Comparison of ENCODE assay signal across 8 cellular contexts in the genomic region with DNA sequence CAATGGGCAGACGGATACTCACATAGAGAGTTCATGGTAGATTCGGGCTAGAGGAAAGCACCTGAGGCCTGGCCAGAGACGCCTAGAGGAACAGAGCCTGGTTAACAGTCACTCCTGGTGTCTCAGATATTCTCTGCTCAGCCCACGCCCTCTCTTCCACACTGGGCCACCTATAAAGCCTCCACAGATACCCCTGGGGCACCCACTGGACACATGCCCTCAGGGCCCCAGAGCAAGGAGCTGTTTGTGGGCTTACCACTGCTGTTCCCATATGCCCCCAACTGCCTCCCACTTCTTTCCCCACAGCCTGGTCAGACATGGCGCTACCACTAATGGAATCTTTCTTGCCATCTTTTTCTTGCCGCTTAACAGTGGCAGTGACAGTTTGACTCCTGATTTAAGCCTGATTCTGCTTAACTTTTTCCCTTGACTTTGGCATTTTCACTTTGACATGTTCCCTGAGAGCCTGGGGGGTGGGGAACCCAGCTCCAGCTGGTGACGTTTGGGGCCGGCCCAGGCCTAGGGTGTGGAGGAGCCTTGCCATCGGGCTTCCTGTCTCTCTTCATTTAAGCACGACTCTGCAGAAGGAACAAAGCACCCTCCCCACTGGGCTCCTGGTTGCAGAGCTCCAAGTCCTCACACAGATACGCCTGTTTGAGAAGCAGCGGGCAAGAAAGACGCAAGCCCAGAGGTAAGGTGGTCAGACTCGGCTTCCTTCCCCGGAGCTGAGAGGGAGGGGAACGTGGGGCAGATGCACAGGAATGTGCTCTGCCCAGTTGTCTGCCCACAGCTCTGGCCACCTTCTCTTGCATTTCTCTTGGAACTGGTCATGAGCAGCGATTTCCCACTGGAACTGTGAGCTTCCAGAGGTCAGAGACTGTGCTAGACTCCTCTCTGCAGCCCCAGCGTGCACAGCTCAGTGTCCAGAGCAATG. TPM values are rescaled to one million over a fixed set of nuclear protein-coding genes. Genes with fewer than 3 reads are reported as not detected.
DNase-seq lines count a peak whose midpoint lies in the region; TF ChIP-seq lines count a peak whose summit lies in the region.

A gene (plus strand): TSS at position 557 of the 934 bp plus-strand sequence. CDS start 10,611 bp downstream, outside the sequence.

- H3K27ac ChIP-seq in H9 (ENCODE audit: insufficient read length, low read depth, low read length) (no peak within 1 kb of the TSS), left ventricle myocardium inferior (replicated peaks) (peak within 1 kb of the TSS; percentile 33)

- no peaks in the 10 kb centered on the region for H3K23me2 ChIP-seq in H9 (ENCODE audit: insufficient read length, low read depth, low read length, poor library complexity, severe bottlenecking)

- H3T11ph ChIP-seq in H9 (ENCODE audit: low read length): no peak within 1 kb of the TSS

- no peak within 1 kb of the TSS for H2BK5ac ChIP-seq in H9 (ENCODE audit: insufficient read length, low read length)

- no peak within 1 kb of the TSS for H2AK5ac ChIP-seq in H9 (ENCODE audit: insufficient read length, low read length)

- H3K27ac Mint-ChIP-seq in H9: peak within 1 kb of the TSS in 1 of 3 experiments; percentile 21; a peak in 1 of 7 replicates

- H3K79me1 ChIP-seq in H9 (ENCODE audit: insufficient read depth, low read depth, low read length, poor library complexity, severe bottlenecking): no peaks in the 10 kb centered on the region

- intact Hi-C loops in left ventricle myocardium inferior (cut with micrococcal nuclease): no loop called here

- H4K91ac ChIP-seq in H9 (ENCODE audit: insufficient read length, low read depth, low read length): no peak within 1 kb of the TSS

- no peak within 1 kb of the TSS for H2BK20ac ChIP-seq in H9 (ENCODE audit: low read depth, low read length, poor library complexity, severe bottlenecking)

- H3K9me3 ChIP-seq in H9 (ENCODE audit: control insufficient read depth, low read depth, low read length): no peaks in the 10 kb centered on the region
- no peaks in the 10 kb centered on the region for H3K9me3 ChIP-seq in left ventricle myocardium inferior (replicated peaks)

- no peak within 1 kb of the TSS for H3K4ac ChIP-seq in H9 (ENCODE audit: low read depth, low read length)

- H3K27me3 Mint-ChIP-seq in H9 (ENCODE audit: low read depth): peaks cover 23% of the 10 kb centered on the region

- no peaks in the 10 kb centered on the region; a peak in 1 of 7 replicates for H3K36me3 Mint-ChIP-seq in H9 (ENCODE audit: insufficient read depth in 1 of 3, low read depth in 3 of 3)

- no peak within 1 kb of the TSS for H2BK120ac ChIP-seq in H9 (ENCODE audit: low read depth, low read length, poor library complexity, severe bottlenecking)

- no CpG with 5 or more reads among the region's 18 CpGs for WGBS in H9 (ENCODE audit: extremely low coverage, insufficient read length, low lambda C conversion rate)

- H3K4me1 Mint-ChIP-seq in H9: peaks cover 29 to 34% of the 10 kb centered on the region in 2 experiments

- no peak within 1 kb of the TSS for H3K9ac ChIP-seq in H9 (ENCODE audit: extremely low read depth, insufficient read length, low read length)

- H3K27me3 ChIP-seq in H9 (ENCODE audit: insufficient read depth, low read length): no peaks in the 10 kb centered on the region; the same call in 1 of the 2 replicates
- H3K27me3 ChIP-seq in left ventricle myocardium inferior (ENCODE audit: low read depth): no peaks in the 10 kb centered on the region

- no peaks in the 10 kb centered on the region for H3K79me2 ChIP-seq in H9 (ENCODE audit: insufficient read depth, low read length)

- TF ChIP-seq CTCF in H9 (conservative IDR thresholded peaks at IDR 0.05) (no peak), left ventricle myocardium inferior (IDR thresholded peaks at IDR 0.05; ENCODE audit: borderline replicate concordance) (no peak), GM20000 (IDR thresholded peaks at IDR 0.05; ENCODE audit: extremely low read depth, missing control alignments) (no peak)

- no peaks in the 10 kb centered on the region for H3K36me3 ChIP-seq in left ventricle myocardium inferior

- no peak within 1 kb of the TSS for H3K4me2 ChIP-seq in H9 (ENCODE audit: insufficient read depth, insufficient read length, low read length)

- H2AFZ ChIP-seq in H9 (ENCODE audit: low read length): no peak within 1 kb of the TSS

- no peak within 1 kb of the TSS for H2BK12ac ChIP-seq in H9 (ENCODE audit: insufficient read length, low read depth, low read length)

- H3K4me1 ChIP-seq in H9 (ENCODE audit: insufficient read depth, low read length) (peaks cover 5% of the 10 kb centered on the region; the same call in 1 of the 2 replicates), left ventricle myocardium inferior (peaks cover 17% of the 10 kb centered on the region)

- H3K9me3 Mint-ChIP-seq in H9: no peaks in the 10 kb centered on the region

- H3K23ac ChIP-seq in H9 (ENCODE audit: insufficient read length, low read depth, low read length): no peak within 1 kb of the TSS

- H3K4me3 Mint-ChIP-seq in H9: no peak within 1 kb of the TSS

- no peak within 1 kb of the TSS for H3K56ac ChIP-seq in H9 (ENCODE audit: insufficient read length, low read depth, low read length)

- DNase-seq in H9 (peak; percentile 60), left ventricle myocardium inferior (peak; percentile 74), DMS 273 treated with DMSO at 0.1 percent for 48 hours (lab: John Stamatoyannopoulos, UW) (no peak), GM20000 (ENCODE audit: low spot score) (no peak), activated gamma-delta T cell treated with Interleukin-2 at 50 U/mL for 16 hours (no peak), NCI-H1105 treated with DMSO at 0.1 percent for 48 hours (lab: John Stamatoyannopoulos, UW) (no peak)
- DNase-seq in activated CD4-positive, alpha-beta T cell treated with anti-CD3 and anti-CD28 coated beads, Interleukin-2, amount 50 U/mL, for 1 hour: peak; percentile 70
- DNase-seq in stimulated activated CD4-positive, alpha-beta T cell treated with anti-CD3 and anti-CD28 coated beads, Interleukin-15, amount 100 ng/mL, for 1 hour (ENCODE audit: low read depth in 1 of 2, low spot score in 1 of 2): peak; percentile 46 to 54

- no peak within 1 kb of the TSS for H3K14ac ChIP-seq in H9 (ENCODE audit: insufficient read depth, low read length)

- H4K8ac ChIP-seq in H9 (replicated peaks; ENCODE audit: insufficient read length, low read depth, low read length): no peak within 1 kb of the TSS

- peak within 1 kb of the TSS; percentile 34 for H3K4me3 ChIP-seq in left ventricle myocardium inferior

- no peak within 1 kb of the TSS for H4K5ac ChIP-seq in H9 (ENCODE audit: insufficient read length, low read depth, low read length)

- H3K18ac ChIP-seq in H9 (ENCODE audit: insufficient read length, low read depth, low read length): no peak within 1 kb of the TSS

- H2BK15ac ChIP-seq in H9 (ENCODE audit: low read depth, low read length): no peak within 1 kb of the TSS

- no peaks in the 10 kb centered on the region for H4K20me1 ChIP-seq in H9 (ENCODE audit: control insufficient read depth, insufficient read depth, insufficient read length)

RNA-seq across cellular contexts. Expression of the gene that starts here (rescaled TPM):
- total RNA-seq in H9 (2021): 0.88 and 1.1 TPM in 2 replicates
- 7.4 TPM for total RNA-seq in left ventricle myocardium inferior

Comparison
In these comparisons a context has a peak if more than half of its experiments do, and no peak if none do; other contexts are left out.
1. DNase-seq: peak in H9 (single experiment), activated CD4-positive, alpha-beta T cell treated with anti-CD3 and anti-CD28 coated beads, Interleukin-2, amount 50 U/mL, for 1 hour (single experiment), left ventricle myocardium inferior (single experiment) and stimulated activated CD4-positive, alpha-beta T cell treated with anti-CD3 and anti-CD28 coated beads, Interleukin-15, amount 100 ng/mL, for 1 hour (2 of 2); none in DMS 273 treated with DMSO at 0.1 percent for 48 hours (single experiment), GM20000 (single experiment), activated gamma-delta T cell treated with Interleukin-2 at 50 U/mL for 16 hours (single experiment) and NCI-H1105 treated with DMSO at 0.1 percent for 48 hours (single experiment).